8 cellular contexts compared by ENCODE assay signal in genomic region chr2:63588385-63589147, GRCh38. TPM values are rescaled to one million over a fixed set of nuclear protein-coding genes. Genes with fewer than 3 reads are reported as not detected.
DNase-seq lines count a peak whose midpoint lies in the region; ATAC-seq and TF ChIP-seq lines count a peak whose summit lies in the region.

Gene MDH1 (plus strand): TSS chr2:63588963. CDS start chr2:63589044, 81 bp downstream.
Gene WDPCP (minus strand): TSS chr2:63588477. CDS start chr2:63588271, 206 bp downstream.

- H3K4me1 Mint-ChIP-seq in CD14-positive monocyte: peaks cover 38% of the 10 kb centered on the region
- peaks cover 42% of the 10 kb centered on the region for H3K4me1 Mint-ChIP-seq in dendritic cell treated with granulocyte-macrophage colony-stimulating factor and Interleukin-4, amounts not matched to agents 40 ng/mL and 50 ng/mL, for 4 days (ENCODE audit: low read depth)

- H3K4me3 Mint-ChIP-seq in CD14-positive monocyte: peak within 1 kb of the TSS; percentile 99
- peak within 1 kb of the TSS; percentile 99 for H3K4me3 Mint-ChIP-seq in dendritic cell treated with granulocyte-macrophage colony-stimulating factor and Interleukin-4, amounts not matched to agents 40 ng/mL and 50 ng/mL, for 4 days

- DNase-seq in CD14-positive monocyte (ENCODE audit: low spot score) (peak; percentile 94), NCI-H748 (lab: John Stamatoyannopoulos, UW; ENCODE audit: unreplicated experiment) (peak; percentile 98), left lobe of liver (ENCODE audit: low spot score) (peak; percentile 96)
- DNase-seq in activated CD4-positive, alpha-beta T cell treated with anti-CD3 and anti-CD28 coated beads, Interleukin-2, amount 50 U/mL, for 24 hours (ENCODE audit: low read depth in 1 of 2, low spot score in 1 of 2): peak; percentile 82 to 95
- DNase-seq in stimulated activated CD4-positive, alpha-beta T cell treated with anti-CD3 and anti-CD28 coated beads, Interleukin-2, amount 100 ng/mL, for 24 hours: peak; percentile 88 to 95

- no peaks in the 10 kb centered on the region for H3K9me3 Mint-ChIP-seq in CD14-positive monocyte
- no peaks in the 10 kb centered on the region for H3K9me3 Mint-ChIP-seq in dendritic cell treated with granulocyte-macrophage colony-stimulating factor and Interleukin-4, amounts not matched to agents 40 ng/mL and 50 ng/mL, for 4 days

- intact Hi-C loops in CD14-positive monocyte (cut with micrococcal nuclease): loop anchor here (5.0 to 10.0 kb wide), 3 partner anchors 254 to 884 kb away; partner anchors contain the start of genes UGP2 (in 2 of the 2) and EHBP1 (in 1 of the 2)
- intact Hi-C loops in dendritic cell treated with granulocyte-macrophage colony-stimulating factor and Interleukin-4, amounts not matched to agents 40 ng/mL and 50 ng/mL, for 4 days (cut with micrococcal nuclease): loop anchor here (1.0 to 10.0 kb wide), 4 partner anchors 8 to 884 kb away; partner anchors contain the start of genes EHBP1 and UGP2

- no peak for TF ChIP-seq CTCF in CD14-positive monocyte (IDR thresholded peaks at IDR 0.05)

- H3K27ac Mint-ChIP-seq in CD14-positive monocyte: peak within 1 kb of the TSS; percentile 98 to 100 (median 99)
- peak within 1 kb of the TSS; percentile 97 for H3K27ac Mint-ChIP-seq in dendritic cell treated with granulocyte-macrophage colony-stimulating factor and Interleukin-4, amounts not matched to agents 40 ng/mL and 50 ng/mL, for 4 days

- H3K27me3 Mint-ChIP-seq in CD14-positive monocyte (ENCODE audit: low read depth in 3 of 3): peaks cover 0 to 1% (median 0%) of the 10 kb centered on the region in 3 donors
- no peaks in the 10 kb centered on the region for H3K27me3 Mint-ChIP-seq in dendritic cell treated with granulocyte-macrophage colony-stimulating factor and Interleukin-4, amounts not matched to agents 40 ng/mL and 50 ng/mL, for 4 days

- peaks cover 3 to 7% of the 10 kb centered on the region in 2 donors for H3K36me3 Mint-ChIP-seq in CD14-positive monocyte
- peaks cover 33% of the 10 kb centered on the region for H3K36me3 Mint-ChIP-seq in dendritic cell treated with granulocyte-macrophage colony-stimulating factor and Interleukin-4, amounts not matched to agents 40 ng/mL and 50 ng/mL, for 4 days (ENCODE audit: low read depth)

- ATAC-seq in GM19395 (IDR thresholded peaks at IDR 0.05; ENCODE audit: unreplicated experiment) (peak; percentile 89), HG03558 (IDR thresholded peaks at IDR 0.05; ENCODE audit: extremely low read depth, unreplicated experiment) (peak; percentile 71), left lobe of liver (peak; percentile 89)

RNA-seq across cellular contexts. Expression of gene MDH1, which starts in this region (rescaled TPM):
- 100 to 1,000 TPM; 197 to 218 TPM for polyA plus RNA-seq in CD14-positive monocyte
- 112 TPM for total RNA-seq in left lobe of liver

RNA-seq across cellular contexts. Expression of gene WDPCP, which starts in this region (rescaled TPM):
- polyA plus RNA-seq in CD14-positive monocyte: 1 to 10 TPM; 3.3 to 3.7 TPM
- 3.8 TPM for total RNA-seq in left lobe of liver

Comparison
In these comparisons a context has a peak if more than half of its experiments do, and no peak if none do; other contexts are left out.
1. Peak in every context shown above with its lines: DNase-seq and ATAC-seq.